In the genomic region with DNA sequence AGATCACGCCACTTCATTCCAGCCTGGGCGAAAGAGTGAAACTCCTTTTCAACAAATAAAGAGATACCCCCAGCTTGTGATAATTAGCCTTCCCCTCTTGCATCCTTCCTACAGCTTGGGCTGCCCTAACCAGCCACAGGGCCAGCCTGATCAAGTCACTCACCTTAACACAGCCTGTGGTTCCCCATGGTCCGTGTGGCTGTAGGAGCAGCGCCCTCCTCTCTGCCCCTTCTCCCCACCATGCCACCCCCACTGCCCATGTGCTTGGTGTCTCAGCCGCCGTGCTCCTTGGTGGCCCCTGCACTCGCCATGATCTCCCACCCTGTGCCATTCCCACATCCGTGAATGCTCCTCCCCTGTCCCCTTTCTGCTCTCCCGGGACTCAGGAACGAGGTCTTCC, we compare ENCODE assay signal across 24 cellular contexts.
"Had no signal": no experiment of that assay in that cellular context is flagged by ENCODE, and none has a peak within 500 bp of the region (broad histone marks: within the 10 kb centered on the region; RNA-seq: fewer than 3 reads in every experiment).

No MANE protein-coding gene starts in this region.

- DNase-seq: activated CD4-positive, alpha-beta T cell treated with anti-CD3 and anti-CD28 coated beads for 48 hours; activated CD4-positive, alpha-beta T cell treated with anti-CD3 and anti-CD28 coated beads, Interleukin-2, amount 50 U/mL, for 48 hours; activated CD8-positive, alpha-beta memory T cell treated with anti-CD3 and anti-CD28 coated beads for 24 hours; activated effector memory CD4-positive, alpha-beta T cell treated with anti-CD3 and anti-CD28 coated beads, Interleukin-2, amount 50 U/mL, for 16 hours; activated naive CD4-positive, alpha-beta T cell treated with anti-CD3 and anti-CD28 coated beads for 36 hours; activated naive CD8-positive, alpha-beta T cell treated with anti-CD3 and anti-CD28 coated beads, Interleukin-2, amount 10 ng/mL, durations not matched to agents 7 days and 5 days; colonic mucosa; endodermal cell; esophagus squamous epithelium; foreskin melanocyte; heart right ventricle; kidney glomerular epithelial cell; left ventricle myocardium inferior; nephron progenitor cell; spleen; stimulated activated CD4-positive, alpha-beta T cell treated with anti-CD3 and anti-CD28 coated beads, Interleukin-2, amount 100 ng/mL, for 48 hours; stimulated activated naive CD8-positive, alpha-beta T cell treated with anti-CD3 and anti-CD28 coated beads, Interleukin-15, Interleukin-2, amounts not matched to agents 100 U/mL and 50 U/mL, for 24 hours; T-helper 9 cell; upper lobe of left lung had no signal

- H3K4me3 Mint-ChIP-seq: activated naive CD4-positive, alpha-beta T cell treated with anti-CD3 and anti-CD28 coated beads for 36 hours; activated naive CD8-positive, alpha-beta T cell treated with anti-CD3 and anti-CD28 coated beads, Interleukin-2, amount 10 ng/mL, durations not matched to agents 7 days and 5 days; endodermal cell; nephron progenitor cell; T-helper 1 cell treated with Interleukin-12 subunit alpha and Interleukin-12 subunit beta and Interleukin-4 antibody, amounts not matched to agents 30 μg/mL and 1 μg/mL, for 36 hours had no signal

- H3K9me3 Mint-ChIP-seq: activated naive CD4-positive, alpha-beta T cell treated with anti-CD3 and anti-CD28 coated beads for 36 hours; activated naive CD8-positive, alpha-beta T cell treated with anti-CD3 and anti-CD28 coated beads, Interleukin-2, amount 10 ng/mL, durations not matched to agents 7 days and 5 days; T-helper 1 cell treated with Interleukin-12 subunit alpha and Interleukin-12 subunit beta and Interleukin-4 antibody, amounts not matched to agents 30 μg/mL and 1 μg/mL, for 36 hours had no signal

- H3K27ac ChIP-seq: colonic mucosa, esophagus squamous epithelium, heart right ventricle, left ventricle myocardium inferior, parathyroid adenoma, right atrium auricular region, spleen, upper lobe of left lung, VCaP had no signal

- H3K27me3 ChIP-seq: colonic mucosa, esophagus squamous epithelium, heart right ventricle, right atrium auricular region, spleen, upper lobe of left lung had no signal

- H3K36me3 Mint-ChIP-seq: activated naive CD8-positive, alpha-beta T cell treated with anti-CD3 and anti-CD28 coated beads, Interleukin-2, amount 10 ng/mL, durations not matched to agents 7 days and 5 days had no signal

- ATAC-seq: activated CD4-positive, CD25-positive, alpha-beta regulatory T cell treated with anti-CD3 and anti-CD28 coated beads, Interleukin-2, amount 50 U/mL, for 24 hours; stimulated activated naive CD8-positive, alpha-beta T cell treated with anti-CD3 and anti-CD28 coated beads, Interleukin-15, Interleukin-2, amounts not matched to agents 100 U/mL and 50 U/mL, for 24 hours had no signal

- H3K27ac Mint-ChIP-seq: activated naive CD4-positive, alpha-beta T cell treated with anti-CD3 and anti-CD28 coated beads for 36 hours; activated naive CD8-positive, alpha-beta T cell treated with anti-CD3 and anti-CD28 coated beads, Interleukin-2, amount 10 ng/mL, durations not matched to agents 7 days and 5 days; endodermal cell; T-helper 1 cell treated with Interleukin-12 subunit alpha and Interleukin-12 subunit beta and Interleukin-4 antibody, amounts not matched to agents 30 μg/mL and 1 μg/mL, for 36 hours had no signal

- H3K4me1 Mint-ChIP-seq: activated naive CD8-positive, alpha-beta T cell treated with anti-CD3 and anti-CD28 coated beads, Interleukin-2, amount 10 ng/mL, durations not matched to agents 7 days and 5 days; endodermal cell had no signal
